Comparison of ENCODE assay signal across 19 cellular contexts in genomic region chrX:109927663-109928273, GRCh38.
"Had no signal": no experiment of that assay in that cellular context is flagged by ENCODE, and none has a peak within 500 bp of the region (broad histone marks: within the 10 kb centered on the region; RNA-seq: fewer than 3 reads in every experiment).

No MANE protein-coding gene starts in this region.

- H3K27ac ChIP-seq: ascending aorta, epithelial cell of prostate, foreskin keratinocyte, left lung, ovary, skin epidermis, stomach, testis, upper lobe of right lung, WERI-Rb-1 had no signal

- H3K36me3 ChIP-seq: ascending aorta, left lung, ovary, stomach, upper lobe of right lung, WERI-Rb-1 had no signal

- H3K4me3 ChIP-seq: ascending aorta, left lung, ovary, skin epidermis, stomach, testis, upper lobe of right lung had no signal

- DNase-seq: activated CD4-positive, alpha-beta T cell treated with anti-CD3 and anti-CD28 coated beads for 1 hour; activated CD4-positive, alpha-beta T cell treated with anti-CD3 and anti-CD28 coated beads, Interleukin-2, amount 50 U/mL, for 4 hours; activated gamma-delta T cell; activated T-cell treated with anti-CD3 and anti-CD28 coated beads, Interleukin-2, amount 50 U/mL, for 72 hours; endodermal cell; foreskin keratinocyte; kidney; left lung; ovary; stimulated activated CD4-positive, alpha-beta T cell treated with anti-CD3 and anti-CD28 coated beads, Interleukin-15, amount 100 ng/mL, for 24 hours; stimulated activated CD4-positive, alpha-beta T cell treated with anti-CD3 and anti-CD28 coated beads, Interleukin-2, amount 100 ng/mL, for 48 hours; stomach; SW 1271; testis; upper lobe of right lung had no signal

- H3K4me1 ChIP-seq: ascending aorta, foreskin keratinocyte, left lung, stomach, testis, upper lobe of right lung had no signal

- H3K9me3 ChIP-seq: ascending aorta, left lung, ovary, testis, upper lobe of right lung had no signal

- H3K27me3 ChIP-seq: ascending aorta, foreskin keratinocyte, left lung, ovary, stomach, testis, upper lobe of right lung had no signal

- ATAC-seq: activated T-cell treated with anti-CD3 and anti-CD28 coated beads, Interleukin-2, amount 50 U/mL, for 72 hours; foreskin keratinocyte; left lung; upper lobe of right lung had no signal
